In the genomic region with DNA sequence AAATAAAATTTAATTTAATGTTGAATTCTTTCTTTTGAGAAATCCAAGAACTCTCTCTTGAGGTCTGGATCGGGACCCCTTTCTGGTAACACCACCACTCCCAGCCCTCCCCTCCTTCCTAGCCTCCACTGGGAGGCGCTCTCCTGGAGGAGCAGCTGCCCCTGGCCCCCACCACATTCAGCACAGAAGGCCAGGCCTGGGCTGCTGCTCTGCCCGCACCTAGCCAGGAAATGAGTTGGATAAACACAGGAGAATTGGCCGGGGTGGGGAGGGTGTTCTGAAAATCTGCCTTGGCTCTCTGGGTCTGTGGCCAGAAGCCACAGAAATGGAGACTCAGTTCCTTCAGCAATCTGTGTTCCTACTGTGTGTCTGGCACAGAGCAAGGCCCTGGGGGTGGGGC, we compare ENCODE assay signal across 34 cellular contexts.
A peak's percentile ranks its signal among the peaks of the same experiment; 100 is the strongest.
DNase-seq lines count a peak whose midpoint lies in the region; ATAC-seq and TF ChIP-seq lines count a peak whose summit lies in the region.
"Had no signal": no experiment of that assay in that cellular context is flagged by ENCODE, and none has a peak within 500 bp of the region (broad histone marks: within the 10 kb centered on the region; RNA-seq: fewer than 3 reads in every experiment).

No MANE protein-coding gene starts in this region.

- no peaks in the 10 kb centered on the region; the same call in 1 of the 2 replicates for H3F3A ChIP-seq in DOHH2 (ENCODE audit: control insufficient read depth, insufficient read depth)

- H3K9me3 ChIP-seq in DOHH2 (ENCODE audit: control insufficient read depth, insufficient read depth, low read length) (no peaks in the 10 kb centered on the region), WERI-Rb-1 (ENCODE audit: severe bottlenecking) (no peaks in the 10 kb centered on the region)
- H3K9me3 ChIP-seq: ascending aorta; BLaER1 treated with 17β-estradiol and CSF1 and Interleukin-3, amounts not matched to agents 10 nM and 100 nM; left ventricle myocardium inferior; MG63; ovary; upper lobe of right lung had no signal

- H3K4me3 ChIP-seq in DOHH2 (ENCODE audit: low read length) = no peak overlapping the region
- H3K4me3 ChIP-seq in WERI-Rb-1 (ENCODE audit: low read depth, low read length) = no peak overlapping the region
- H3K4me3 ChIP-seq: ascending aorta; BLaER1 treated with 17β-estradiol and CSF1 and Interleukin-3, amounts not matched to agents 10 nM and 100 nM; cardiac muscle cell; left ventricle myocardium inferior; MG63; ovary; SK-N-MC; smooth muscle cell; upper lobe of right lung had no signal

- TF ChIP-seq CTCF in DOHH2 (IDR thresholded peaks at IDR 0.05; ENCODE audit: low read depth, low read length, poor library complexity, severe bottlenecking) (peak; percentile 23), WERI-Rb-1 (IDR thresholded peaks at IDR 0.05; ENCODE audit: low read depth, low read length) (0 out of 2 replicates have a peak, but pooled peaks have one; percentile 14), nephron progenitor cell (IDR thresholded peaks at IDR 0.05) (peak; percentile 21)

- no peaks in the 10 kb centered on the region for H3K27me3 ChIP-seq in DOHH2 (ENCODE audit: control insufficient read depth, low read length)
- H3K27me3 ChIP-seq in WERI-Rb-1 (ENCODE audit: insufficient read depth, low read depth, severe bottlenecking) = peaks cover 18% of the 10 kb centered on the region
- H3K27me3 ChIP-seq: ascending aorta; BLaER1 treated with 17β-estradiol and CSF1 and Interleukin-3, amounts not matched to agents 10 nM and 100 nM; cardiac muscle cell; MG63; ovary; upper lobe of right lung had no signal

- DNase-seq in HEK293T (ENCODE audit: extremely low spot score) (peak; percentile 27), WERI-Rb-1 (no peak), nephron progenitor cell (no peak)
- DNase-seq in stimulated activated CD4-positive, alpha-beta T cell treated with anti-CD3 and anti-CD28 coated beads, Interleukin-2, amount 100 ng/mL, for 24 hours = no peak
- DNase-seq: activated CD4-positive, alpha-beta T cell treated with anti-CD3 and anti-CD28 coated beads for 36 hours; activated effector memory CD4-positive, alpha-beta T cell treated with anti-CD3 and anti-CD28 coated beads, Interleukin-2, amount 50 U/mL, for 16 hours; activated naive CD8-positive, alpha-beta T cell treated with anti-CD3 and anti-CD28 coated beads, Interleukin-2, amount 10 ng/mL, durations not matched to agents 7 days and 5 days; COR-L47; DMS53; hypothalamus; islet precursor cell; left ventricle myocardium inferior; MG63; naive thymus-derived CD4-positive, alpha-beta T cell; NCI-H2029; NCI-H526 treated with DMSO at 0.1 percent for 48 hours; ovary; retina; substantia nigra; T-helper 17 cell; upper lobe of right lung had no signal

- H3K27ac ChIP-seq in DOHH2 (ENCODE audit: low read depth, low read length) (no peak overlapping the region), WERI-Rb-1 (no peak overlapping the region)
- H3K27ac ChIP-seq: ascending aorta; BLaER1 treated with 17β-estradiol and CSF1 and Interleukin-3, amounts not matched to agents 10 nM and 100 nM; cardiac muscle cell; left ventricle myocardium inferior; ovary; RWPE1; SK-N-MC; upper lobe of right lung had no signal

- H3K9me3 Mint-ChIP-seq in nephron progenitor cell = no peaks in the 10 kb centered on the region
- H3K9me3 Mint-ChIP-seq: activated naive CD8-positive, alpha-beta T cell treated with anti-CD3 and anti-CD28 coated beads, Interleukin-2, amount 10 ng/mL, durations not matched to agents 7 days and 5 days; dendritic cell treated with granulocyte-macrophage colony-stimulating factor and Interleukin-4, amounts not matched to agents 40 ng/mL and 50 ng/mL, for 4 days; IgD-negative memory B cell; mesothelial cell of epicardium; naive thymus-derived CD4-positive, alpha-beta T cell had no signal

- H3K36me3 Mint-ChIP-seq in nephron progenitor cell (ENCODE audit: low read depth) = no peaks in the 10 kb centered on the region
- H3K36me3 Mint-ChIP-seq: activated naive CD8-positive, alpha-beta T cell treated with anti-CD3 and anti-CD28 coated beads, Interleukin-2, amount 10 ng/mL, durations not matched to agents 7 days and 5 days; IgD-negative memory B cell; mesothelial cell of epicardium; naive thymus-derived CD4-positive, alpha-beta T cell had no signal

- H3K4me2 ChIP-seq in DOHH2 (ENCODE audit: low read length) = no peak overlapping the region
- H3K4me2 ChIP-seq: smooth muscle cell had no signal

- H3K4me1 Mint-ChIP-seq in nephron progenitor cell = no peaks in the 10 kb centered on the region
- H3K4me1 Mint-ChIP-seq: mesothelial cell of epicardium had no signal

- CTCF ChIA-PET in HEK293T (lab: Yijun Ruan, JAX) = interaction anchor here (1.5 kb wide), 1 partner anchor 138 kb away, joined by 3 read pairs; no protein-coding TSS in a partner anchor

- peaks cover 26% of the 10 kb centered on the region for H3K27me3 Mint-ChIP-seq in nephron progenitor cell (ENCODE audit: low read depth, poor library complexity)
- H3K27me3 Mint-ChIP-seq: activated CD4-positive, alpha-beta T cell treated with anti-CD3 and anti-CD28 coated beads for 36 hours; activated naive CD8-positive, alpha-beta T cell treated with anti-CD3 and anti-CD28 coated beads, Interleukin-2, amount 10 ng/mL, durations not matched to agents 7 days and 5 days; naive thymus-derived CD4-positive, alpha-beta T cell; T-helper 17 cell had no signal

- H3K27ac Mint-ChIP-seq in nephron progenitor cell = no peak overlapping the region
- H3K27ac Mint-ChIP-seq: activated CD4-positive, alpha-beta T cell treated with anti-CD3 and anti-CD28 coated beads for 36 hours; activated naive CD8-positive, alpha-beta T cell treated with anti-CD3 and anti-CD28 coated beads, Interleukin-2, amount 10 ng/mL, durations not matched to agents 7 days and 5 days; dendritic cell treated with granulocyte-macrophage colony-stimulating factor and Interleukin-4, amounts not matched to agents 40 ng/mL and 50 ng/mL, for 4 days; IgD-negative memory B cell; mesothelial cell of epicardium; naive thymus-derived CD4-positive, alpha-beta T cell; T-helper 17 cell had no signal

- no peaks in the 10 kb centered on the region for H4K20me1 ChIP-seq in DOHH2 (ENCODE audit: control insufficient read depth, insufficient read depth, low read depth, low read length)
- H4K20me1 ChIP-seq: BLaER1 treated with 17β-estradiol and CSF1 and Interleukin-3, amounts not matched to agents 10 nM and 100 nM had no signal

- H3K9me2 ChIP-seq in DOHH2 (replicated peaks; ENCODE audit: control insufficient read depth, low read length) = no peaks in the 10 kb centered on the region

- peaks cover 7% of the 10 kb centered on the region for H3K4me1 ChIP-seq in DOHH2 (ENCODE audit: control insufficient read depth, low read length)
- H3K4me1 ChIP-seq: ascending aorta, left ventricle myocardium inferior, upper lobe of right lung had no signal

- H3K4me3 Mint-ChIP-seq in nephron progenitor cell = no peak overlapping the region
- H3K4me3 Mint-ChIP-seq: activated CD4-positive, alpha-beta T cell treated with anti-CD3 and anti-CD28 coated beads for 36 hours; activated naive CD8-positive, alpha-beta T cell treated with anti-CD3 and anti-CD28 coated beads, Interleukin-2, amount 10 ng/mL, durations not matched to agents 7 days and 5 days; dendritic cell treated with granulocyte-macrophage colony-stimulating factor and Interleukin-4, amounts not matched to agents 40 ng/mL and 50 ng/mL, for 4 days; IgD-negative memory B cell; mesothelial cell of epicardium; naive thymus-derived CD4-positive, alpha-beta T cell; T-helper 17 cell had no signal

- POLR2A ChIA-PET in HEK293T (lab: Yijun Ruan, JAX) = no interaction called here

- no peaks in the 10 kb centered on the region for H3K79me2 ChIP-seq in DOHH2 (ENCODE audit: control insufficient read depth, low read length)

- ATAC-seq in GM21367 (IDR thresholded peaks at IDR 0.05; ENCODE audit: unreplicated experiment) (no peak), HG03175 (IDR thresholded peaks at IDR 0.05; ENCODE audit: unreplicated experiment) (no peak), GM19328 (IDR thresholded peaks at IDR 0.05; ENCODE audit: unreplicated experiment) (no peak)
- ATAC-seq: activated CD4-positive, alpha-beta T cell treated with anti-CD3 and anti-CD28 coated beads for 36 hours; naive thymus-derived CD4-positive, alpha-beta T cell; T-helper 17 cell; upper lobe of right lung had no signal

- H3K36me3 ChIP-seq in DOHH2 (ENCODE audit: control insufficient read depth, low read length) (no peaks in the 10 kb centered on the region), WERI-Rb-1 (no peaks in the 10 kb centered on the region)
- H3K36me3 ChIP-seq: ascending aorta; BLaER1 treated with 17β-estradiol and CSF1 and Interleukin-3, amounts not matched to agents 10 nM and 100 nM; cardiac muscle cell; left ventricle myocardium inferior; MG63; ovary; upper lobe of right lung had no signal

TF ChIP-seq in HEK293T, 16 proteins besides CTCF, POLR2A, EP300 and RAD21:
- TF ChIP-seq ZNF384 (IDR thresholded peaks at IDR 0.05) = no peak
- TF ChIP-seq SUZ12 (IDR thresholded peaks at IDR 0.05) = no peak
- TF ChIP-seq SP1 (IDR thresholded peaks at IDR 0.05) = no peak
- TF ChIP-seq NFRKB (IDR thresholded peaks at IDR 0.05) = no peak
- TF ChIP-seq HDGF (IDR thresholded peaks at IDR 0.05; ENCODE audit: borderline replicate concordance) = no peak
- TF ChIP-seq L3MBTL2 (conservative IDR thresholded peaks at IDR 0.05) = no peak
- TF ChIP-seq ARNT (IDR thresholded peaks at IDR 0.05) = no peak
- no peak for TF ChIP-seq FOXM1 (IDR thresholded peaks at IDR 0.05; ENCODE audit: borderline replicate concordance)
- no peak for TF ChIP-seq FOXK2 (IDR thresholded peaks at IDR 0.05)
- no peak for TF ChIP-seq BHLHE40 (IDR thresholded peaks at IDR 0.05; ENCODE audit: borderline replicate concordance)
- no peak for TF ChIP-seq ELF4 (IDR thresholded peaks at IDR 0.05)
- TF ChIP-seq, protein P1, sequence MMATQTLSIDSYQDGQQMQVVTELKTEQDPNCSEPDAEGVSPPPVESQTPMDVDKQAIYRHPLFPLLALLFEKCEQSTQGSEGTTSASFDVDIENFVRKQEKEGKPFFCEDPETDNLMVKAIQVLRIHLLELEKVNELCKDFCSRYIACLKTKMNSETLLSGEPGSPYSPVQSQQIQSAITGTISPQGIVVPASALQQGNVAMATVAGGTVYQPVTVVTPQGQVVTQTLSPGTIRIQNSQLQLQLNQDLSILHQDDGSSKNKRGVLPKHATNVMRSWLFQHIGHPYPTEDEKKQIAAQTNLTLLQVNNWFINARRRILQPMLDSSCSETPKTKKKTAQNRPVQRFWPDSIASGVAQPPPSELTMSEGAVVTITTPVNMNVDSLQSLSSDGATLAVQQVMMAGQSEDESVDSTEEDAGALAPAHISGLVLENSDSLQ (IDR thresholded peaks at IDR 0.05) = no peak
